In the genomic region with DNA sequence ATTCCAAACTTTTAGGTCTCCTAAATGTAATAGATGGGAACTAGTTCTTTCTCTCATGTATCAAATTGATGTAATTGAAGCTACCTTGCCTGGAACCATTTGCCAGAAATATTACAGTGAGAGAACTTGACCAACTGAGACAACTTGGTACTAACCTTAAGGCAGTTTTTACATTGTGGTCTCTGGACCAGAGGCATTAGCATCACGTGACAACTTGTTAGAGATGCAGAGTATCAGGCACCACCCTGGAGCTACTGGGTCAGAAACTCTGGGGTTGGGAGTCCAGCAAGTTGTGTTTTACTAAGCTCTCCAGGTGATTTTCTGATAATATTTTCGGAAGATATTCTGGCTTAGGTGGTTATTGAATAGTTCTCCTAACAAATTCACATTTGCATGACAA, we compare ENCODE assay signal across 36 cellular contexts.
DNase-seq lines count a peak whose midpoint lies in the region; ATAC-seq, FAIRE-seq and TF ChIP-seq lines count a peak whose summit lies in the region.
"Had no signal": no experiment of that assay in that cellular context is flagged by ENCODE, and none has a peak within 500 bp of the region (broad histone marks: within the 10 kb centered on the region; RNA-seq: fewer than 3 reads in every experiment).

No MANE protein-coding gene starts in this region.

- H3K27me3 Mint-ChIP-seq in stimulated activated naive CD8-positive, alpha-beta T cell treated with anti-CD3 and anti-CD28 coated beads, Interleukin-15, amount 100 ng/mL, for 72 hours = no peaks in the 10 kb centered on the region
- H3K27me3 Mint-ChIP-seq: B cell; CD4-positive, alpha-beta memory T cell; CD4-positive, CD25-positive, alpha-beta regulatory T cell; CD8-positive, alpha-beta memory T cell had no signal

- H3K27ac Mint-ChIP-seq in stimulated activated naive CD8-positive, alpha-beta T cell treated with anti-CD3 and anti-CD28 coated beads, Interleukin-15, amount 100 ng/mL, for 72 hours = no peak overlapping the region
- H3K27ac Mint-ChIP-seq: B cell; CD14-positive monocyte; CD4-positive, alpha-beta memory T cell; CD4-positive, alpha-beta T cell; CD4-positive, CD25-positive, alpha-beta regulatory T cell; CD8-positive, alpha-beta memory T cell; CD8-positive, alpha-beta T cell had no signal

- ATAC-seq in HepG2 = no peak
- ATAC-seq in right lobe of liver = no peak
- ATAC-seq in K562 = no peak
- ATAC-seq in stimulated activated naive CD8-positive, alpha-beta T cell treated with anti-CD3 and anti-CD28 coated beads, Interleukin-15, amount 100 ng/mL, for 72 hours = no peak
- ATAC-seq: A549; CD8-positive, alpha-beta T cell had no signal

- no peak overlapping the region for H3K4ac ChIP-seq in H1 (replicated peaks; ENCODE audit: insufficient read length, low read depth, low read length)

- H3K9me3 ChIP-seq in HepG2 (ENCODE audit: low read length) (peaks cover 40% of the 10 kb centered on the region), right lobe of liver (no peaks in the 10 kb centered on the region), K562 (replicated peaks; ENCODE audit: control insufficient read depth, insufficient read depth, low read depth, low read length) (no peaks in the 10 kb centered on the region), H1 (ENCODE audit: insufficient read depth in 2 of 2, low read depth in 1 of 2, low read length in 1 of 2) (no peaks in the 10 kb centered on the region)
- H3K9me3 ChIP-seq: A549; BE2C; BLaER1; BLaER1 treated with 17β-estradiol and CSF1 and Interleukin-3, amounts not matched to agents 10 nM and 100 nM; Caco-2 had no signal

- intact Hi-C loops in HepG2 (cut with micrococcal nuclease; ENCODE audit: unreplicated experiment) = no loop called here
- intact Hi-C loops in right lobe of liver (cut with DNase I) = loop anchor here in 1 of 2 donors (10.0 kb wide), 1 partner anchor 433 kb away; no protein-coding TSS in a partner anchor
- intact Hi-C loops in K562 (cut with micrococcal nuclease) = no loop called here

- no peak overlapping the region for H2BK120ac ChIP-seq in H1 (replicated peaks; ENCODE audit: low read depth, low read length)

- H3K4me1 ChIP-seq in HepG2 (ENCODE audit: insufficient read depth, low read length) = no peaks in the 10 kb centered on the region
- no peaks in the 10 kb centered on the region for H3K4me1 ChIP-seq in right lobe of liver
- H3K4me1 ChIP-seq in K562 (replicated peaks in 1 of 2; ENCODE audit: control insufficient read depth in 2 of 2, insufficient read depth in 2 of 2, low read length in 2 of 2) = no peaks in the 10 kb centered on the region
- H3K4me1 ChIP-seq in H1 (replicated peaks in 1 of 4; ENCODE audit: control insufficient read depth in 3 of 4, insufficient read depth in 4 of 4, low read length in 3 of 4) = no peaks in the 10 kb centered on the region
- H3K4me1 ChIP-seq: A549; BE2C; BLaER1; BLaER1 treated with 17β-estradiol and CSF1 and Interleukin-3, amounts not matched to agents 10 nM and 100 nM; Caco-2 had no signal

- no peak overlapping the region for H3K23ac ChIP-seq in H1 (ENCODE audit: insufficient read length)

- H3K27ac ChIP-seq in HepG2 (ENCODE audit: extremely low read length, insufficient read depth, low read length) (no peak overlapping the region), right lobe of liver (no peak overlapping the region), C4-2B (peak overlapping the region; percentile 22; the same call in 1 of the 2 replicates), K562 (ENCODE audit: extremely low read depth, low read depth, low read length) (no peak overlapping the region), H1 (ENCODE audit: low read depth, low read length) (no peak overlapping the region)
- H3K27ac ChIP-seq: 22Rv1; A549; BLaER1; BLaER1 treated with 17β-estradiol and CSF1 and Interleukin-3, amounts not matched to agents 10 nM and 100 nM had no signal

- no peak overlapping the region for H4K5ac ChIP-seq in H1 (ENCODE audit: insufficient read length, low read depth, low read length)

- H2AK5ac ChIP-seq in H1 (ENCODE audit: low read depth, low read length) = no peak overlapping the region

- no peaks in the 10 kb centered on the region for H4K20me1 ChIP-seq in HepG2 (ENCODE audit: insufficient read depth, low read length)
- H4K20me1 ChIP-seq in K562 (replicated peaks; ENCODE audit: control insufficient read depth, insufficient read depth, low read length) = no peaks in the 10 kb centered on the region
- no peaks in the 10 kb centered on the region for H4K20me1 ChIP-seq in H1 (replicated peaks in 1 of 2; ENCODE audit: control insufficient read depth in 1 of 2, insufficient read depth in 2 of 2, low read length in 2 of 2)
- H4K20me1 ChIP-seq: BLaER1; BLaER1 treated with 17β-estradiol and CSF1 and Interleukin-3, amounts not matched to agents 10 nM and 100 nM had no signal

- TF ChIP-seq RAD21 in HepG2 (CRISPR knock-in tag; IDR thresholded peaks at IDR 0.05) (no peak), K562 (CRISPR knock-in tag; conservative IDR thresholded peaks at IDR 0.05 in 1 of 2, IDR thresholded peaks at IDR 0.05 in 1 of 2) (no peak), H1 (IDR thresholded peaks at IDR 0.05 in 1 of 2, conservative IDR thresholded peaks at IDR 0.05 in 1 of 2; ENCODE audit: low read depth in 2 of 2, low read length in 2 of 2) (no peak)

- H3K27me3 ChIP-seq in HepG2 (ENCODE audit: control insufficient read depth in 1 of 2, insufficient read depth in 2 of 2, low read length in 2 of 2) (no peaks in the 10 kb centered on the region), right lobe of liver (no peaks in the 10 kb centered on the region), K562 (ENCODE audit: control insufficient read depth in 2 of 2, insufficient read depth in 2 of 2, low read length in 2 of 2) (no peaks in the 10 kb centered on the region), H1 (replicated peaks in 1 of 4; ENCODE audit: control insufficient read depth in 3 of 4, extremely low read depth in 1 of 4, insufficient read depth in 3 of 4, low read length in 3 of 4) (no peaks in the 10 kb centered on the region)
- H3K27me3 ChIP-seq: BE2C; BLaER1; BLaER1 treated with 17β-estradiol and CSF1 and Interleukin-3, amounts not matched to agents 10 nM and 100 nM had no signal

- CTCF ChIA-PET in HepG2 (lab: Yijun Ruan, JAX; ENCODE audit: low intra/inter-chr PET ratio, low total read pairs) (no interaction called here), K562 (lab: Yijun Ruan, JAX; ENCODE audit: low intra/inter-chr PET ratio) (no interaction called here), H1 (lab: Charles Lee; ENCODE audit: partially characterized antibody) (no interaction called here)

- H3K79me2 ChIP-seq in HepG2 (ENCODE audit: insufficient read depth, low read length) (no peaks in the 10 kb centered on the region), K562 (ENCODE audit: control insufficient read depth, insufficient read depth, low read length) (no peaks in the 10 kb centered on the region), H1 (ENCODE audit: control insufficient read depth in 1 of 2, insufficient read depth in 2 of 2, low read length in 2 of 2) (no peaks in the 10 kb centered on the region)

- no peak overlapping the region for H3K56ac ChIP-seq in H1 (replicated peaks; ENCODE audit: insufficient read length, low read depth, low read length)

- H3K9ac ChIP-seq in HepG2 (ENCODE audit: insufficient read depth, low read depth, low read length) (no peak overlapping the region), K562 (ENCODE audit: insufficient read depth in 1 of 2, low read depth in 2 of 2, low read length in 2 of 2) (no peak overlapping the region), H1 (replicated peaks in 1 of 4; ENCODE audit: extremely low read depth in 1 of 4, low read depth in 3 of 4, low read length in 3 of 4) (no peak overlapping the region)
- H3K9ac ChIP-seq: BLaER1; BLaER1 treated with 17β-estradiol and CSF1 and Interleukin-3, amounts not matched to agents 10 nM and 100 nM had no signal

- no peaks in the 10 kb centered on the region for H3K79me1 ChIP-seq in H1 (ENCODE audit: low read depth, low read length)

- DNase-seq in HepG2 (ENCODE audit: low spot score) = no peak
- no peak for DNase-seq in right lobe of liver
- DNase-seq in K562 (ENCODE audit: extremely low read depth in 1 of 4, low spot score in 3 of 4) = no peak
- DNase-seq in H1 (ENCODE audit: low read depth in 1 of 2, low spot score in 2 of 2) = no peak
- DNase-seq in stimulated activated CD4-positive, alpha-beta T cell treated with anti-CD3 and anti-CD28 coated beads, Interleukin-1b, Interleukin-23, amount 100 ng/mL, for 48 hours = no peak
- no peak for DNase-seq in T-helper 9 cell
- DNase-seq in stimulated activated naive CD8-positive, alpha-beta T cell treated with anti-CD3 and anti-CD28 coated beads, Interleukin-15, amount 100 ng/mL, for 72 hours = no peak
- DNase-seq: 8988T; ACHN; AML-193; BE2C; C1 segment of cervical spinal cord; Caco-2; Calu3; CD4-positive, alpha-beta memory T cell; CD4-positive, alpha-beta T cell; CD4-positive, CD25-positive, alpha-beta regulatory T cell; CD8-positive, alpha-beta memory T cell; CD8-positive, alpha-beta T cell; COR-L47; DMS 273 treated with DMSO at 0.1 percent for 48 hours; DMS153; DMS53; DMS79; DMS79 treated with DMSO at 0.1 percent for 48 hours; DND-41; EL had no signal

- POLR2A ChIA-PET in HepG2 (lab: Yijun Ruan, JAX) (no interaction called here), K562 (lab: Yijun Ruan, JAX) (interaction anchor here (0.7 kb wide), 1 partner anchor 411 kb away, joined by 3 read pairs; no protein-coding TSS in a partner anchor), H1 (lab: Charles Lee; ENCODE audit: partially characterized antibody) (no interaction called here)

- H3K4me2 ChIP-seq in HepG2 (ENCODE audit: low read depth, low read length) (no peak overlapping the region), K562 (ENCODE audit: insufficient read depth, low read length) (no peak overlapping the region), H1 (ENCODE audit: insufficient read depth in 1 of 2, low read depth in 2 of 2, low read length in 2 of 2) (no peak overlapping the region)
- H3K4me2 ChIP-seq: A549; BLaER1; BLaER1 treated with 17β-estradiol and CSF1 and Interleukin-3, amounts not matched to agents 10 nM and 100 nM had no signal

- in situ Hi-C loops in HepG2 (cut with HindIII; ENCODE audit: extremely low pct_ligation_motif_present, low pct_unique_long_range_greater_than_20kb) = loop anchor here (25.0 kb wide), 2 partner anchors 430 to 905 kb away; no protein-coding TSS in a partner anchor
- in situ Hi-C loops in K562 (cut with MboI) = no loop called here

- H2BK5ac ChIP-seq in H1 (ENCODE audit: low read depth, low read length) = no peak overlapping the region

- 0% methylated on average over 2 of the region's 2 CpGs for WGBS in HepG2 (ENCODE audit: low lambda C conversion rate)
- 51% methylated on average over 2 of the region's 2 CpGs for WGBS in right lobe of liver (ENCODE audit: insufficient coverage, low coverage, low lambda C conversion rate, missing lambda C conversion rate)
- WGBS in K562 (ENCODE audit: insufficient coverage, low coverage, missing lambda C conversion rate) = 0% methylated on average over 2 of the region's 2 CpGs
- WGBS in H1 (ENCODE audit: extremely low coverage in 1 of 2, insufficient coverage in 1 of 2, insufficient read length in 1 of 2, insufficient replicate concordance in 2 of 2, low coverage in 1 of 2, low lambda C conversion rate in 2 of 2, missing lambda C conversion rate in 1 of 2), 2 experiments = 89% methylated on average over 2 of the region's 2 CpGs; no CpG with 5 or more reads in 1 of the 2 experiments

- H3K4me3 Mint-ChIP-seq in stimulated activated naive CD8-positive, alpha-beta T cell treated with anti-CD3 and anti-CD28 coated beads, Interleukin-15, amount 100 ng/mL, for 72 hours = no peak overlapping the region
- H3K4me3 Mint-ChIP-seq: B cell; CD14-positive monocyte; CD4-positive, alpha-beta memory T cell; CD4-positive, alpha-beta T cell; CD4-positive, CD25-positive, alpha-beta regulatory T cell; CD8-positive, alpha-beta memory T cell; CD8-positive, alpha-beta T cell had no signal

- H3K4me3 ChIP-seq in HepG2 (replicated peaks in 1 of 3; ENCODE audit: insufficient read depth in 1 of 3, low read depth in 2 of 3, low read length in 3 of 3) (no peak overlapping the region), right lobe of liver (no peak overlapping the region), K562 (no peak overlapping the region), H1 (ENCODE audit: extremely low read depth in 1 of 4, insufficient read depth in 2 of 4, low read depth in 3 of 4, low read length in 4 of 4) (no peak overlapping the region)
- H3K4me3 ChIP-seq: A549; BLaER1; BLaER1 treated with 17β-estradiol and CSF1 and Interleukin-3, amounts not matched to agents 10 nM and 100 nM had no signal

- H3K18ac ChIP-seq in H1 (ENCODE audit: extremely low read depth, low read length) = no peak overlapping the region

- no peak overlapping the region for H3K14ac ChIP-seq in H1 (ENCODE audit: insufficient read length)

- TF ChIP-seq POLR2A in HepG2 (IDR thresholded peaks at IDR 0.05; ENCODE audit: insufficient read depth in 1 of 2, low read depth in 2 of 2, low read length in 2 of 2) (no peak), right lobe of liver (IDR thresholded peaks at IDR 0.05) (no peak), K562 (conservative IDR thresholded peaks at IDR 0.05) (no peak), H1 (IDR thresholded peaks at IDR 0.05; ENCODE audit: control extremely low read depth in 1 of 2, low read depth in 2 of 2, low read length in 2 of 2) (no peak)

- no peak overlapping the region for H2BK12ac ChIP-seq in H1 (ENCODE audit: low read depth, low read length)

- H2BK15ac ChIP-seq in H1 (ENCODE audit: low read length) = no peak overlapping the region

- H4K91ac ChIP-seq in H1 (replicated peaks; ENCODE audit: insufficient read length, low read length) = no peak overlapping the region

- BruUV-seq in HepG2 (replicated peaks; lab: Mats Ljungman, UMichigan) = no TSS peak
- BruUV-seq in K562 (replicated peaks; lab: Mats Ljungman, UMichigan) = no TSS peak

- no peaks in the 10 kb centered on the region for H3K23me2 ChIP-seq in H1 (ENCODE audit: low read depth, low read length)

- H4K8ac ChIP-seq in H1 (ENCODE audit: extremely low read depth, insufficient read depth, low read length) = no peak overlapping the region

- H3K36me3 ChIP-seq in HepG2 (replicated peaks in 1 of 2; ENCODE audit: control insufficient read depth in 1 of 2, insufficient read depth in 2 of 2, low read length in 2 of 2) (no peaks in the 10 kb centered on the region), right lobe of liver (no peaks in the 10 kb centered on the region), K562 (ENCODE audit: control insufficient read depth, insufficient read depth, low read length) (no peaks in the 10 kb centered on the region), H1 (ENCODE audit: control insufficient read depth in 2 of 4, insufficient read depth in 4 of 4, low read length in 3 of 4) (no peaks in the 10 kb centered on the region)
- H3K36me3 ChIP-seq: BE2C; BLaER1; BLaER1 treated with 17β-estradiol and CSF1 and Interleukin-3, amounts not matched to agents 10 nM and 100 nM had no signal

- H2AFZ ChIP-seq in HepG2 (ENCODE audit: low read length) (no peak overlapping the region), K562 (ENCODE audit: low read depth, low read length) (no peak overlapping the region), H1 (ENCODE audit: low read length) (0 out of 2 replicates have a peak overlapping the region, but pooled peaks have one; percentile 68)

- no peaks in the 10 kb centered on the region for H3K9me1 ChIP-seq in K562 (ENCODE audit: control insufficient read depth, insufficient read depth, low read length)

- H3K4me1 Mint-ChIP-seq in stimulated activated naive CD8-positive, alpha-beta T cell treated with anti-CD3 and anti-CD28 coated beads, Interleukin-15, amount 100 ng/mL, for 72 hours = no peaks in the 10 kb centered on the region
- H3K4me1 Mint-ChIP-seq: B cell; CD14-positive monocyte; CD4-positive, alpha-beta memory T cell; CD4-positive, CD25-positive, alpha-beta regulatory T cell; CD8-positive, alpha-beta memory T cell had no signal

- no peak overlapping the region for H2BK20ac ChIP-seq in H1 (ENCODE audit: low read length)

- peaks cover 0 to 4% of the 10 kb centered on the region in 2 donors for H3K9me3 Mint-ChIP-seq in stimulated activated naive CD8-positive, alpha-beta T cell treated with anti-CD3 and anti-CD28 coated beads, Interleukin-15, amount 100 ng/mL, for 72 hours
- H3K9me3 Mint-ChIP-seq: CD4-positive, alpha-beta T cell; CD8-positive, alpha-beta T cell had no signal

- FAIRE-seq in HepG2 (lab: Jason Lieb, UNC) = no peak
- no peak for FAIRE-seq in K562 (lab: Jason Lieb, UNC)
- no peak for FAIRE-seq in H1 (lab: Jason Lieb, UNC)
- FAIRE-seq: A204.1, A549, D721Med had no signal

- TF ChIP-seq EP300 in HepG2 (IDR thresholded peaks at IDR 0.05; ENCODE audit: low read depth in 2 of 2, low read length in 2 of 2) = no peak
- no peak for TF ChIP-seq EP300 in HepG2 (CRISPR knock-in tag; IDR thresholded peaks at IDR 0.05; ENCODE audit: borderline replicate concordance)
- TF ChIP-seq EP300 in K562 (IDR thresholded peaks at IDR 0.05; ENCODE audit: low read length) = no peak
- TF ChIP-seq EP300 in H1 (IDR thresholded peaks at IDR 0.05; ENCODE audit: borderline replicate concordance in 1 of 2, low read depth in 2 of 2, low read length in 2 of 2) = no peak

- TF ChIP-seq CTCF in HepG2 (CRISPR knock-in tag; IDR thresholded peaks at IDR 0.05) (no peak), right lobe of liver (IDR thresholded peaks at IDR 0.05) (no peak), C4-2B (conservative IDR thresholded peaks at IDR 0.05) (no peak), K562 (IDR thresholded peaks at IDR 0.05 in 2 of 3, conservative IDR thresholded peaks at IDR 0.05 in 1 of 3; ENCODE audit: insufficient read depth in 2 of 3, low read depth in 1 of 3, low read length in 3 of 3) (no peak), H1 (IDR thresholded peaks at IDR 0.05; ENCODE audit: control extremely low read depth in 1 of 3, insufficient read depth in 1 of 3, low read depth in 1 of 3, low read length in 3 of 3) (no peak)

Comparison
In these comparisons a context has a peak if more than half of its experiments do, and no peak if none do; other contexts are left out.
1. Of the 241 proteins assayed by ChIP-seq in both HepG2 and K562: peak only in HepG2: RAD51; only in K562: TFE3; in both: none; in neither: 238; mixed calls (peak in some experiments, not most) for 1.